In the genomic region with DNA sequence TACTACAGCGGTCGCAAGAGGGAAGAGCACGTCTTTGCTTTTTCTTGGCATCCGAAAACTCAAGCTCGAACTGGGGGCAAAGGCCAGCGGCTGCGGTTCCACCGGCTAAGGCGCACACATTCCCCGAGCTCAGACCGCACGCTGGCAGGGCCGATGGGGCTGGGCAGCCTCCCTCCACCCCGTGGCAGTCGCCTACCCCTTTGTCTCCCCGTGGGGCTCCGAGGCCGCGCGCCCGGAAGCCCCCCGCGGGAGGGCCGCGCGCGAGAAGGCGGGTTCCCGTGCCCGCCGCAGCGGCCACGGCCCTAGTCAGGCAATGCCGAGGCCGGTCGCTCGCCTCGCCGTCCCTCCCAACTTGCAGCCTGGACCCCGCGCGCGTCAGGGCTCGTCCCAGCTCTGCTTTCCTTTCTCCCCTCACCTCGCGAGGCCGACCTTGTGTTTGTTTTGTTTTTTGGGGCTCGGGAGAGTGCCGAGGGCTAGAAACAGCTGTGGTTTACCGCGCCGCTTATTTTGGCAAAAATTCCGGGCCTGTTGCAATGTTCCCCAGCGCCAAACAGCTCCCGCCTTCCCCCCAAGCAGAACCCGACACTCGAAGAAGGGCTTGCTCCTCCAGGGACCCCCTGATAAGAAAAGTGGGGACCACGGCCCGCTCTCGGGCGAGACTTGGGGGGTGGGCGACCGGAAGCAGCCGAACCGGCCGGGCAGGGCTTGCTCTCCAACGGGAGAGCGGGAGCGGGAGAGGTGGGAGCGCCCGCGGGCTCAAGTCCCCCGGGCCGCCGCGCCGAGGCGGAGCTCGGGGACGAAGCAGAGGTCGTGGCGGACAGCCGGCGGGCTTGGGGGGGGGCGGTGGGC, we compare ENCODE assay signal across 8 cellular contexts. TPM values are rescaled to one million over a fixed set of nuclear protein-coding genes. Genes with fewer than 3 reads are reported as not detected.
DNase-seq lines count a peak whose midpoint lies in the region; ATAC-seq, FAIRE-seq and TF ChIP-seq lines count a peak whose summit lies in the region.

No MANE protein-coding gene starts in this region.

- no peak overlapping the region for H4K8ac ChIP-seq in H9 (replicated peaks; ENCODE audit: insufficient read length, low read depth, low read length)

- no peaks in the 10 kb centered on the region for H3K9me2 ChIP-seq in DOHH2 (replicated peaks; ENCODE audit: control insufficient read depth, low read length)

- H3K4me3 ChIP-seq in DOHH2 (ENCODE audit: low read length) (peak overlapping the region; percentile 86), keratinocyte (ENCODE audit: control insufficient read depth in 2 of 3, extremely low read depth in 1 of 3, insufficient read depth in 2 of 3, low read depth in 1 of 3, low read length in 3 of 3) (peak overlapping the region; percentile 87 to 96 (median 96))

- POLR2A ChIA-PET in activated B cell treated with CpG ODN at 0.5 μM for 24 hours (lab: Charles Lee), result interaction anchor here (0.5 to 2.0 kb wide), 16 partner anchors 95 to 597 kb away, joined by 3 to 9 read pairs (median 5); partner anchors contain the start of genes LIAS and RPL9

- peak overlapping the region; percentile 96 for H3K18ac ChIP-seq in H9 (ENCODE audit: insufficient read length, low read depth, low read length)

- H3K79me1 ChIP-seq in H9 (ENCODE audit: insufficient read depth, low read depth, low read length, poor library complexity, severe bottlenecking), result peaks cover 2% of the 10 kb centered on the region

- H3K79me2 ChIP-seq in DOHH2 (ENCODE audit: control insufficient read depth, low read length) (peaks cover 35% of the 10 kb centered on the region), H9 (ENCODE audit: insufficient read depth, low read length) (peaks cover 5% of the 10 kb centered on the region; the same call in 1 of the 2 replicates), keratinocyte (ENCODE audit: control insufficient read depth, insufficient read depth, low read length) (peaks cover 3% of the 10 kb centered on the region)

- H3K56ac ChIP-seq in H9 (ENCODE audit: insufficient read length, low read depth, low read length), result no peak overlapping the region

- peak overlapping the region; percentile 11 for H4K91ac ChIP-seq in H9 (ENCODE audit: insufficient read length, low read depth, low read length)

- H2BK20ac ChIP-seq in H9 (ENCODE audit: low read depth, low read length, poor library complexity, severe bottlenecking), result no peak overlapping the region

- no peak overlapping the region for H2BK15ac ChIP-seq in H9 (ENCODE audit: low read depth, low read length)

- intact Hi-C loops in activated B cell treated with CpG ODN at 0.5 μM for 24 hours (cut with micrococcal nuclease), result loop anchor here (1.0 to 5.0 kb wide), 14 partner anchors 79 to 786 kb away; partner anchors contain the start of genes LIAS, PDS5A, RHOH and RPL9

- H4K20me1 ChIP-seq in DOHH2 (ENCODE audit: control insufficient read depth, insufficient read depth, low read depth, low read length) (0 out of 2 replicates have a peak, but pooled peaks cover 3% of the 10 kb centered on the region), H9 (ENCODE audit: control insufficient read depth, insufficient read depth, insufficient read length) (no peaks in the 10 kb centered on the region), keratinocyte (ENCODE audit: control insufficient read depth, extremely low read depth, insufficient read depth, low read length) (no peaks in the 10 kb centered on the region)

- no peaks in the 10 kb centered on the region for H3K27me3 Mint-ChIP-seq in H9 (ENCODE audit: low read depth)
- H3K27me3 Mint-ChIP-seq in activated B cell treated with CpG ODN at 0.5 μM for 24 hours, result no peaks in the 10 kb centered on the region

- peaks cover 17% of the 10 kb centered on the region for H3K23me2 ChIP-seq in H9 (ENCODE audit: insufficient read length, low read depth, low read length, poor library complexity, severe bottlenecking)

- CTCF ChIA-PET in activated B cell treated with CpG ODN at 0.5 μM for 24 hours (lab: Charles Lee), result interaction anchor here (0.6 to 5.4 kb wide), 15 partner anchors 78 to 785 kb away, joined by 3 to 54 read pairs (median 5); no protein-coding TSS in a partner anchor

- H2AFZ ChIP-seq in H9 (ENCODE audit: low read length), result peak overlapping the region; percentile 5
- H2AFZ ChIP-seq in keratinocyte (ENCODE audit: control insufficient read depth, low read length), result peak overlapping the region; percentile 67

- H3K9me3 ChIP-seq in DOHH2 (ENCODE audit: control insufficient read depth, insufficient read depth, low read length) (no peaks in the 10 kb centered on the region), H9 (ENCODE audit: control insufficient read depth, low read depth, low read length) (no peaks in the 10 kb centered on the region), keratinocyte (ENCODE audit: control insufficient read depth, low read depth, low read length) (no peaks in the 10 kb centered on the region)

- H3K4me1 ChIP-seq in DOHH2 (ENCODE audit: control insufficient read depth, low read length), result peaks cover 35% of the 10 kb centered on the region
- no peaks in the 10 kb centered on the region for H3K4me1 ChIP-seq in H9 (ENCODE audit: insufficient read depth, low read length)
- H3K4me1 ChIP-seq in keratinocyte (ENCODE audit: control insufficient read depth, extremely low read depth, insufficient read depth, low read length), result peaks cover 25% of the 10 kb centered on the region

- no peak overlapping the region for H3K23ac ChIP-seq in H9 (ENCODE audit: insufficient read length, low read depth, low read length)

- peaks cover 6 to 14% (median 14%) of the 10 kb centered on the region in 3 experiments; a peak in 6 of 7 replicates for H3K36me3 Mint-ChIP-seq in H9 (ENCODE audit: insufficient read depth in 1 of 3, low read depth in 3 of 3)
- peaks cover 7% of the 10 kb centered on the region for H3K36me3 Mint-ChIP-seq in activated B cell treated with CpG ODN at 0.5 μM for 24 hours (ENCODE audit: low read depth)

- H3K9ac ChIP-seq in H9 (ENCODE audit: extremely low read depth, insufficient read length, low read length), result peak overlapping the region; percentile 74
- peak overlapping the region; percentile 97 for H3K9ac ChIP-seq in keratinocyte (ENCODE audit: control insufficient read depth, extremely low read depth, insufficient read depth, low read length)

- ATAC-seq in activated B cell treated with CpG ODN at 0.5 μM for 24 hours (ENCODE audit: low read depth), result peak; percentile 41

- TF ChIP-seq CTCF in DOHH2 (IDR thresholded peaks at IDR 0.05; ENCODE audit: low read depth, low read length, poor library complexity, severe bottlenecking) (no peak), H9 (conservative IDR thresholded peaks at IDR 0.05) (no peak), activated B cell treated with CpG ODN at 0.5 μM for 24 hours (IDR thresholded peaks at IDR 0.05) (no peak), keratinocyte (optimal IDR thresholded peaks at IDR 0.05 in 1 of 3, IDR thresholded peaks at IDR 0.05 in 1 of 3, conservative IDR thresholded peaks at IDR 0.05 in 1 of 3; ENCODE audit: extremely low read depth in 1 of 3, insufficient read depth in 2 of 3, low read length in 3 of 3) (no peak)

- H3K4me1 Mint-ChIP-seq in H9 (peaks cover 24 to 35% of the 10 kb centered on the region in 2 experiments), activated B cell treated with CpG ODN at 0.5 μM for 24 hours (peaks cover 27% of the 10 kb centered on the region)

- H4K5ac ChIP-seq in H9 (ENCODE audit: insufficient read length, low read depth, low read length), result no peak overlapping the region

- no peaks in the 10 kb centered on the region for H3K36me3 ChIP-seq in DOHH2 (ENCODE audit: control insufficient read depth, low read length)
- no peaks in the 10 kb centered on the region for H3K36me3 ChIP-seq in keratinocyte (ENCODE audit: control insufficient read depth in 2 of 2, extremely low read depth in 1 of 2, insufficient read depth in 2 of 2, low read length in 2 of 2)

- H3K9me1 ChIP-seq in keratinocyte (ENCODE audit: control insufficient read depth, extremely low read depth, insufficient read depth, low read length), result no peaks in the 10 kb centered on the region

- dilution Hi-C loops in keratinocyte (cut with MboI; ENCODE audit: extremely low pct_ligation_motif_present, low sequenced_read_pairs), result no loop called here

- WGBS in H9 (ENCODE audit: extremely low coverage, insufficient read length, low lambda C conversion rate), result no CpG with 5 or more reads among the region's 85 CpGs

- DNase-seq in H9, result peak; percentile 74
- peak; percentile 8 to 12 for DNase-seq in NCI-H1930 (lab: John Stamatoyannopoulos, UW)
- DNase-seq in activated B cell treated with CpG ODN at 0.5 μM for 24 hours, result peak; percentile 59
- DNase-seq in caudate nucleus (lab: John Stamatoyannopoulos, UW), result peak in 46 of 61 donors; percentile 5 to 81 (median 50)
- DNase-seq in keratinocyte (ENCODE audit: low read depth, low spot score), result no peak
- DNase-seq in stimulated activated CD4-positive, alpha-beta T cell treated with anti-CD3 and anti-CD28 coated beads, Interleukin-12 subunit alpha, Interleukin-12 subunit beta, amount 100 ng/mL, for 4 hours, result peak; percentile 45
- DNase-seq in CD1c-positive myeloid dendritic cell (ENCODE audit: extremely low spot score), result no peak

- H2BK120ac ChIP-seq in H9 (ENCODE audit: low read depth, low read length, poor library complexity, severe bottlenecking), result peak overlapping the region; percentile 91

- no peak overlapping the region for H2BK12ac ChIP-seq in H9 (ENCODE audit: insufficient read length, low read depth, low read length)

- no peak overlapping the region for H3T11ph ChIP-seq in H9 (ENCODE audit: low read length)

- no peak for FAIRE-seq in keratinocyte (lab: Jason Lieb, UNC)

- H3K9me3 Mint-ChIP-seq in H9 (no peaks in the 10 kb centered on the region; a peak in 1 of 5 replicates), activated B cell treated with CpG ODN at 0.5 μM for 24 hours (no peaks in the 10 kb centered on the region)

- H2AK5ac ChIP-seq in H9 (ENCODE audit: insufficient read length, low read length), result no peak overlapping the region

- H3K14ac ChIP-seq in H9 (ENCODE audit: insufficient read depth, low read length), result peak overlapping the region; percentile 88

- H3K27ac ChIP-seq in DOHH2 (ENCODE audit: low read depth, low read length) (peak overlapping the region; percentile 59), H9 (ENCODE audit: insufficient read length, low read depth, low read length) (peak overlapping the region; percentile 84), caudate nucleus (ENCODE audit: low read depth, low read length) (peak overlapping the region; percentile 96), keratinocyte (ENCODE audit: control insufficient read depth, insufficient read depth, low read length) (peak overlapping the region; percentile 98)

- H3K4me3 Mint-ChIP-seq in H9 (peak overlapping the region; percentile 83 to 91), activated B cell treated with CpG ODN at 0.5 μM for 24 hours (peak overlapping the region; percentile 91)

- H2BK5ac ChIP-seq in H9 (ENCODE audit: insufficient read length, low read length), result peak overlapping the region; percentile 5

- H3K27me3 ChIP-seq in DOHH2 (ENCODE audit: control insufficient read depth, low read length) (0 out of 2 replicates have a peak, but pooled peaks cover 4% of the 10 kb centered on the region), H9 (ENCODE audit: insufficient read depth, low read length) (no peaks in the 10 kb centered on the region), keratinocyte (ENCODE audit: control insufficient read depth, extremely low read depth, insufficient read depth, low read length) (no peaks in the 10 kb centered on the region)

- peak overlapping the region; percentile 98 to 100 (median 99) for H3K27ac Mint-ChIP-seq in H9
- H3K27ac Mint-ChIP-seq in activated B cell treated with CpG ODN at 0.5 μM for 24 hours, result peak overlapping the region; percentile 83

- H3K4me2 ChIP-seq in DOHH2 (ENCODE audit: low read length) (peak overlapping the region; percentile 80), H9 (ENCODE audit: insufficient read depth, insufficient read length, low read length) (peak overlapping the region; percentile 96), keratinocyte (ENCODE audit: control insufficient read depth, extremely low read depth, insufficient read depth, low read depth, low read length) (peak overlapping the region; percentile 100)

- peaks cover 9% of the 10 kb centered on the region for H3F3A ChIP-seq in DOHH2 (ENCODE audit: control insufficient read depth, insufficient read depth)

- H3K4ac ChIP-seq in H9 (ENCODE audit: low read depth, low read length), result peak overlapping the region; percentile 24; the same call in 1 of the 2 replicates

RNA-seq across cellular contexts. Expression of gene N4BP2, which starts 0.6 kb away (rescaled TPM):
- total RNA-seq in H9 (2021), result 35.0 and 36.4 TPM in 2 replicates
- total RNA-seq in activated B cell treated with CpG ODN at 0.5 μM for 24 hours, result 6.0 and 6.2 TPM in 2 replicates
- 1.3 to 2.7 TPM (median 1.9 TPM) in 3 replicates for polyA plus RNA-seq in keratinocyte
- 2.9 TPM for polyA plus RNA-seq in keratinocyte (2011; ENCODE audit: low read depth)
- polyA plus RNA-seq in keratinocyte (2011; cell fraction: cytosol; rRNA removed), result 0.62 and 1.3 TPM in 2 replicates
- polyA plus RNA-seq in keratinocyte (2011; cell fraction: nucleus; rRNA removed), result 2.4 and 3.6 TPM in 2 replicates
- 1.2 and 1.6 TPM in 2 replicates for polyA plus RNA-seq in keratinocyte (2012; ENCODE audit: low replicate concordance)
- polyA minus RNA-seq in keratinocyte, result 1.0 to 3.9 TPM (median 2.0 TPM) in 3 replicates
- polyA minus RNA-seq in keratinocyte (2011; cell fraction: cytosol; rRNA and poly(A)+ RNA removed), result 5.6 TPM
- 3.9 and 7.4 TPM in 2 replicates for polyA minus RNA-seq in keratinocyte (2011; cell fraction: nucleus; rRNA and poly(A)+ RNA removed)

Comparison
In these comparisons a context has a peak if more than half of its experiments do, and no peak if none do; other contexts are left out.
1. DNase-seq: peak in H9 (single experiment), NCI-H1930 (2 of 2), activated B cell treated with CpG ODN at 0.5 μM for 24 hours (single experiment), caudate nucleus (46 of 61) and stimulated activated CD4-positive, alpha-beta T cell treated with anti-CD3 and anti-CD28 coated beads, Interleukin-12 subunit alpha, Interleukin-12 subunit beta, amount 100 ng/mL, for 4 hours (single experiment); none in keratinocyte (single experiment) and CD1c-positive myeloid dendritic cell (single experiment).
2. Peak in every context shown above with its lines, with median percentiles within 50 percentile points of each other: H3K27ac ChIP-seq and H3K4me2 ChIP-seq.